Comparison of ENCODE assay signal across 17 cellular contexts in the genomic region with DNA sequence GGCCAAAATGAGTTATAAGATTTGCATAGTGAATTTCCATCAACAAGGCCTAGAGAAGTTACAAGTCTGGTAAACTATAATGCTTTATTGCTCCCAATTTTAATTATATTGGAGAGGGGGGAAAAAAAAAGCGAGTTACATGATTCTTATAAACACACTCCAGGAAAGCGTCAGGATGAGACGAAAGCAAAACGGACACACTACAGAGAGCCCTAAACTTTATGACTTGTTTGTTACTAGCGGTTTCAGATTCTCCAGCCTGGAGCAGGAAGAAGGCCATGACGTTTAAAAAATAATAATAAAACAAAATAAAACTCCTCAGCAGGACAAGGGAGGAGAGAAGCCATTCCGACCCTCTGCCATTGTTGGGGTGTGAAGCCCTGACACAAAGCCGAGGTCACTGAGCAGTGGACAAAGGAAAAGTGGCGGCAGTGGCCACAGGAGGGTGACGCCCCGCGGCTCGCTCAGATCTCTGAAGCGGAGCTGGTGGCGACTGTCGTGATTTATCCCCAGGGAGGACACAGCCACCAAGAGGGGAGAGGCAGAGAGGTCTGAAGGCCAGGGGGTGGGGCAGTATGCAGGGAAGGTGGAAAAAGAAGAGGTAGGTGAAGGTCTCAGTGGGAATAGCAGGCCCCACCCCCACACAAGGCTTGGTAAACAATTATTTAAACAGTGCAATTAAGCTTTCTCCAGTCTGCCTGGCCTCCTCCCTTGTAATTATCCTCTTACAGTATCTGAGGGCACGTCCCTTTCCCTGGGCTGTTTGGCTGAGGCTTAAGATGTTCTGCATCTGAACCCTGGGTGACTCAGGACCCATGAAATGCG. TPM values are rescaled to one million over a fixed set of nuclear protein-coding genes. Genes with fewer than 3 reads are reported as not detected.
DNase-seq lines count a peak whose midpoint lies in the region; ATAC-seq, FAIRE-seq and TF ChIP-seq lines count a peak whose summit lies in the region.
"Had no signal": no experiment of that assay in that cellular context is flagged by ENCODE, and none has a peak within 500 bp of the region (broad histone marks: within the 10 kb centered on the region; RNA-seq: fewer than 3 reads in every experiment).

No MANE protein-coding gene starts in this region.

- H3K36me3 Mint-ChIP-seq in brain = peaks cover 17% of the 10 kb centered on the region

- peak overlapping the region; percentile 40 for H3K27ac ChIP-seq in cardiac muscle cell
- H3K27ac ChIP-seq in SJCRH30 = no peak overlapping the region
- H3K27ac ChIP-seq: A549, right atrium auricular region, upper lobe of left lung had no signal

- H3K4me3 ChIP-seq in cardiac muscle cell = no peak overlapping the region
- H3K4me3 ChIP-seq in mucosa of descending colon = no peak overlapping the region
- H3K4me3 ChIP-seq in SJCRH30 = no peak overlapping the region
- H3K4me3 ChIP-seq: A549, right atrium auricular region, upper lobe of left lung had no signal

- peaks cover 55% of the 10 kb centered on the region for H3K4me1 Mint-ChIP-seq in brain

- intact Hi-C loops in cardiac septum (cut with DNase I) (no loop called here), mucosa of descending colon (cut with DNase I, micrococcal nuclease) (no loop called here)

- peak overlapping the region in 3 of 5 experiments; percentile 28 to 62 (median 53) for H3K4me3 Mint-ChIP-seq in brain
- H3K4me3 Mint-ChIP-seq: CD4-positive, alpha-beta T cell had no signal

- peaks cover 0 to 3% (median 0%) of the 10 kb centered on the region in 5 experiments for H3K9me3 Mint-ChIP-seq in brain
- H3K9me3 Mint-ChIP-seq: CD4-positive, alpha-beta T cell had no signal

- peaks cover 3% of the 10 kb centered on the region for H3K27me3 Mint-ChIP-seq in brain
- H3K27me3 Mint-ChIP-seq: CD4-positive, alpha-beta T cell had no signal

- peaks cover 46% of the 10 kb centered on the region for H3K36me3 ChIP-seq in cardiac muscle cell
- no peaks in the 10 kb centered on the region for H3K36me3 ChIP-seq in mucosa of descending colon (ENCODE audit: low read depth)
- no peaks in the 10 kb centered on the region for H3K36me3 ChIP-seq in SJCRH30

- DNase-seq in cardiac muscle cell (ENCODE audit: low read depth in 1 of 2, low spot score in 1 of 2) = no peak
- DNase-seq in cardiac septum (ENCODE audit: low spot score) = no peak
- DNase-seq in mucosa of descending colon = peak; percentile 44 to 53 (median 52)
- DNase-seq in NOMO-1 (lab: John Stamatoyannopoulos, UW; ENCODE audit: unreplicated experiment in 2 of 2) = no peak
- no peak for DNase-seq in SJCRH30
- no peak for DNase-seq in activated CD4-positive, alpha-beta T cell treated with anti-CD3 and anti-CD28 coated beads for 48 hours
- DNase-seq in HTR-8/SVneo (ENCODE audit: insufficient read length, low spot score) = no peak
- DNase-seq: activated naive CD4-positive, alpha-beta T cell; CD4-positive, alpha-beta T cell; effector CD4-positive, alpha-beta T cell; stimulated activated CD4-positive, alpha-beta T cell treated with anti-CD3 and anti-CD28 coated beads, Interleukin-4, amount 100 ng/mL, for 24 hours had no signal

- ATAC-seq in mucosa of descending colon = peak; percentile 83
- ATAC-seq: A549, Panc1 had no signal

- peaks cover 10% of the 10 kb centered on the region for H3K4me1 ChIP-seq in cardiac muscle cell (ENCODE audit: low read depth)
- H3K4me1 ChIP-seq in mucosa of descending colon (ENCODE audit: low read depth) = peaks cover 4% of the 10 kb centered on the region
- no peaks in the 10 kb centered on the region for H3K4me1 ChIP-seq in SJCRH30
- H3K4me1 ChIP-seq: A549, right atrium auricular region, upper lobe of left lung had no signal

- H3K9me3 ChIP-seq in cardiac muscle cell (ENCODE audit: low read depth) = no peaks in the 10 kb centered on the region
- H3K9me3 ChIP-seq in mucosa of descending colon = no peaks in the 10 kb centered on the region
- no peaks in the 10 kb centered on the region for H3K9me3 ChIP-seq in SJCRH30 (replicated peaks)
- H3K9me3 ChIP-seq: A549, right atrium auricular region, upper lobe of left lung had no signal

- H3K27ac Mint-ChIP-seq in brain = peak overlapping the region in 4 of 5 experiments; percentile 24 to 80 (median 48)
- H3K27ac Mint-ChIP-seq: CD4-positive, alpha-beta T cell had no signal

- no peak for TF ChIP-seq CTCF in cardiac muscle cell (IDR thresholded peaks at IDR 0.05; ENCODE audit: low read depth, low read length)
- TF ChIP-seq CTCF in brain (conservative IDR thresholded peaks at IDR 0.05) = no peak
- no peak for TF ChIP-seq CTCF in mucosa of descending colon (IDR thresholded peaks at IDR 0.05)

- no peak for FAIRE-seq in HTR-8/SVneo (lab: Jason Lieb, UNC)
- FAIRE-seq: A549, G401.6 had no signal

- no peaks in the 10 kb centered on the region for H3K27me3 ChIP-seq in cardiac muscle cell
- no peaks in the 10 kb centered on the region for H3K27me3 ChIP-seq in SJCRH30
- H3K27me3 ChIP-seq: right atrium auricular region, upper lobe of left lung had no signal

RNA-seq across cellular contexts. Expression of a gene that starts 45.3 kb away (rescaled TPM):
- total RNA-seq in cardiac muscle cell = 114 and 168 TPM in 2 replicates
- 60.5 and 74.9 TPM in 2 replicates for polyA plus RNA-seq in cardiac muscle cell
- total RNA-seq in cardiac septum = 53.6 TPM
- polyA plus RNA-seq in brain (ENCODE audit: insufficient read depth, low read depth, low replicate concordance) = 2.7 TPM
- 10 to 100 TPM in 2 of 3 donors, 1 to 10 TPM in 1; 7.4 to 20.5 (median 20.1) TPM for total RNA-seq in mucosa of descending colon
- total RNA-seq in SJCRH30 (2014; rRNA removed; shearing (Covaris generic)) = 6.7 and 6.9 TPM in 2 replicates
- total RNA-seq: CD4-positive, alpha-beta T cell had no signal

Comparison
In these comparisons a context has a peak if more than half of its experiments do, and no peak if none do; other contexts are left out.
1. DNase-seq: peak in mucosa of descending colon (3 of 3); none in cardiac muscle cell (0 of 2), cardiac septum (single experiment), NOMO-1 (0 of 2), SJCRH30 (0 of 2), activated CD4-positive, alpha-beta T cell treated with anti-CD3 and anti-CD28 coated beads for 48 hours (single experiment) and HTR-8/SVneo (single experiment).